10 cellular contexts compared by ENCODE assay signal in the genomic region with DNA sequence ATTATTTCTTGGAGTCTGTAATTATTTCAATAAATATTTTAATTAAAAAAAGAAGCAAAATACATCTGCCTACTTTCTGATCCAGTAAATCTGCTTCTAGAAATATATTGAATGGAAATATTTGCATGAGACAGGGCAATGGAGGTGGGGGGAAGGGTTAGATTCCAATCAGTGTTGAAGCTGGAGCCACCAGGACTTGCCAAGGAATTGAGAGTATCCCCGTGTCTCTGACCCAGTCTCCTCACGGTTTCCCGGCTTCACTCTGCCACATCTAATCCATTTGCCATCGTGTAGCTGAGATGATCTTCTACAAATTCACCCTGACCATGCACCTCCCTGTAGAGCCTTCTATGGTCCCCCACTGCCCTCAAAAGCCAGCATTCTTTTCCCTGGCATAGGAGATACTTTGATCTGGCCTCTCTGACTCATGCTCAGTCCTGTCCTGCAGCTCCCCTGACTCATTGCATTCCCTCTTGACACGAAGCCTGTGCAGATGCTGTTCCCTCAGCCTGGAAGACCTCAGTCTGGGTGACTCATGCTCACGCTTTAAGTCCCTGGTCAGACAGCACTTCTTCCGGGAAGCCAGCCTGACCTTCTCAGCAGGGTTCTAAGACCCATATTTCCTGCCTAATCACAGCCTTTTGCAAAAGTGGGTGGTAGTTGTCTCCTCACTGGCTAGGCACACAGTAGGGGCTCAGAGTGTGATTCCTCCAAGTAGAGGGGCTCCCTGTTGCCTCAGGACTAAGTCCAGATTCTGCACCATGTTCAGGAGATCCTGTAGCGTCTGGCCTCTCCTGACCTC. TPM values are rescaled to one million over a fixed set of nuclear protein-coding genes. Genes with fewer than 3 reads are reported as not detected.
DNase-seq lines count a peak whose midpoint lies in the region; ATAC-seq and TF ChIP-seq lines count a peak whose summit lies in the region.
"Had no signal": no experiment of that assay in that cellular context is flagged by ENCODE, and none has a peak within 500 bp of the region (broad histone marks: within the 10 kb centered on the region; RNA-seq: fewer than 3 reads in every experiment).

No MANE protein-coding gene starts in this region.

- H3K36me3 Mint-ChIP-seq in naive thymus-derived CD4-positive, alpha-beta T cell, result peaks cover 6 to 17% (median 14%) of the 10 kb centered on the region in 5 donors

- no peak overlapping the region for H3K4me3 ChIP-seq in choroid plexus epithelial cell (ENCODE audit: low read depth, low read length)
- H3K4me3 ChIP-seq in naive thymus-derived CD4-positive, alpha-beta T cell (ENCODE audit: low read length), result no peak overlapping the region
- H3K4me3 ChIP-seq: transverse colon had no signal

- POLR2A ChIA-PET in naive thymus-derived CD4-positive, alpha-beta T cell (lab: Charles Lee), result no interaction called here

- H3K36me3 ChIP-seq in naive thymus-derived CD4-positive, alpha-beta T cell (ENCODE audit: control insufficient read depth in 2 of 3, insufficient read depth in 3 of 3, low read length in 3 of 3), result no peaks in the 10 kb centered on the region
- H3K36me3 ChIP-seq: transverse colon had no signal

- DNase-seq in EL (peak; percentile 100), MV-4-11 (lab: John Stamatoyannopoulos, UW) (peak; percentile 68), choroid plexus epithelial cell (ENCODE audit: low read depth) (peak; percentile 88), anterior cingulate cortex (lab: John Stamatoyannopoulos, UW) (no peak), NCI-H1105 treated with DMSO at 0.1 percent for 48 hours (lab: John Stamatoyannopoulos, UW) (no peak), NCI-H1694 (lab: John Stamatoyannopoulos, UW) (no peak)
- no peak for DNase-seq in naive thymus-derived CD4-positive, alpha-beta T cell
- DNase-seq: activated T-cell treated with anti-CD3 and anti-CD28 coated beads, Interleukin-2, amount 50 U/mL, for 24 hours; transverse colon had no signal

- no peaks in the 10 kb centered on the region for H3K27me3 ChIP-seq in naive thymus-derived CD4-positive, alpha-beta T cell (ENCODE audit: control insufficient read depth in 2 of 2, insufficient read depth in 2 of 2, low read length in 2 of 2)

- ATAC-seq in naive thymus-derived CD4-positive, alpha-beta T cell, result peak; percentile 37
- no peak for ATAC-seq in GM18907 (IDR thresholded peaks at IDR 0.05; ENCODE audit: unreplicated experiment)

- intact Hi-C loops in naive thymus-derived CD4-positive, alpha-beta T cell (cut with micrococcal nuclease), result no loop called here

- no peaks in the 10 kb centered on the region for H3K4me1 ChIP-seq in naive thymus-derived CD4-positive, alpha-beta T cell (ENCODE audit: control insufficient read depth in 2 of 2, insufficient read depth in 2 of 2, low read length in 2 of 2)
- H3K4me1 ChIP-seq: transverse colon had no signal

- no peak overlapping the region for H3K4me3 Mint-ChIP-seq in naive thymus-derived CD4-positive, alpha-beta T cell
- H3K4me3 Mint-ChIP-seq: activated T-cell treated with anti-CD3 and anti-CD28 coated beads, Interleukin-2, amount 50 U/mL, for 24 hours had no signal

- CTCF ChIA-PET in naive thymus-derived CD4-positive, alpha-beta T cell (lab: Charles Lee), result no interaction called here

- peaks cover 0 to 4% (median 0%) of the 10 kb centered on the region in 7 donors for H3K4me1 Mint-ChIP-seq in naive thymus-derived CD4-positive, alpha-beta T cell

- peaks cover 0 to 14% (median 7%) of the 10 kb centered on the region in 3 experiments for H3K9me3 ChIP-seq in naive thymus-derived CD4-positive, alpha-beta T cell (ENCODE audit: control insufficient read depth in 2 of 3, low read length in 3 of 3)

- H3K27ac Mint-ChIP-seq in naive thymus-derived CD4-positive, alpha-beta T cell, result no peak overlapping the region

- no peak overlapping the region for H3K27ac ChIP-seq in naive thymus-derived CD4-positive, alpha-beta T cell (ENCODE audit: low read depth, low read length)
- H3K27ac ChIP-seq: transverse colon had no signal

- H3K9me3 Mint-ChIP-seq in naive thymus-derived CD4-positive, alpha-beta T cell, result peaks cover 2 to 28% (median 19%) of the 10 kb centered on the region in 11 donors

- no peak for TF ChIP-seq CTCF in choroid plexus epithelial cell (conservative IDR thresholded peaks at IDR 0.05; ENCODE audit: low read depth, low read length)

- peaks cover 0 to 31% (median 10%) of the 10 kb centered on the region in 5 donors for H3K27me3 Mint-ChIP-seq in naive thymus-derived CD4-positive, alpha-beta T cell
- H3K27me3 Mint-ChIP-seq: activated T-cell treated with anti-CD3 and anti-CD28 coated beads, Interleukin-2, amount 50 U/mL, for 24 hours had no signal

RNA-seq across cellular contexts. Expression of a gene that starts 23.0 kb away (rescaled TPM):
- total RNA-seq in naive thymus-derived CD4-positive, alpha-beta T cell, result 100 to 1,000 TPM in 2 of 5 experiments, 10 to 100 TPM in 3; 74.5 to 253 (median 93.1) TPM
- polyA plus RNA-seq in naive thymus-derived CD4-positive, alpha-beta T cell, result 10 to 100 TPM; 46.5 to 46.7 TPM

RNA-seq across cellular contexts. Expression of a gene that starts 50.8 kb away (rescaled TPM):
- 10 to 100 TPM; 59.3 to 80.0 (median 64.7) TPM for total RNA-seq in naive thymus-derived CD4-positive, alpha-beta T cell
- polyA plus RNA-seq in naive thymus-derived CD4-positive, alpha-beta T cell, result 10 to 100 TPM; 80.4 to 81.8 TPM

Comparison
In these comparisons a context has a peak if more than half of its experiments do, and no peak if none do; other contexts are left out.
1. DNase-seq: peak in EL (single experiment), MV-4-11 (single experiment) and choroid plexus epithelial cell (single experiment); none in naive thymus-derived CD4-positive, alpha-beta T cell (0 of 9), anterior cingulate cortex (0 of 58), NCI-H1105 treated with DMSO at 0.1 percent for 48 hours (single experiment) and NCI-H1694 (single experiment).